In the genomic region with DNA sequence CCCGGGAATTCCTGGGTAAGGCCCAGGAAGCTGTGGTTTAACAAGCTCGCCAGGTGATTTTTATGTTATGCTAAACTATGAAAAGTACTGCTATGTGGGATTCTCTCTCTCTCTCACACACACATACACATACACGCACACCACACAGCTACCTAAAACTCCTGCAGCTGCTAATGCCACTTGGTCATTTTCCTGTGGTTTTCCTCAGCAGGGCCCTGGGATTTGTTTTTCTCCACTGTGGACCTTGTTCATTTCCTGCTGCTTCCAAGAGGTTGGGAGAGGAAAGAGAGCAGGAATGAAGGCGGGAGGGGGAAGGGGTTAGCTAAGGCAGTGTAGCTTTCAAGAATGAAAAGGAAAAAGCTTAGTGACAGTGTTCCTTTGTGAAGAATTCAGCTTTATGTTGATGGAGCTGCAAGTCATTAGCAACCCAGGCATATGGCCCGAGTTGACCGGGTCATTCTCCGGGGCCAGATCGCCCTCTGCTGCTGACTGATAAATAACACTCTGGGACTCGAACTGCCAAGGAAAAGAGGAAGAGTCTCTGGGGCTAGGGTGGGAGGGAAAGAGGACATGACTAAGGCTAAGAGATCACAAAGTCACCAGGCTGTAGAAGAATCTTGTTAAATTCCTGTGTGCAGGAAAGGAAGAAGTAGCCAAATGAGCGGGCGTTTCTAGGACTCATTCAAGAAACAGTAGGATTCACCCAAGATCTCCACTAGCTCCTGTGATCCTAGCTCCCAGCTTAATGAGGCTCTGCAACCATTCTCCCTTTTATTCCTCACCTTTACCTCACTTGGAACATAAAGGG, we compare ENCODE assay signal across 1 cellular context.
TF ChIP-seq lines count a peak whose summit lies in the region.

No MANE protein-coding gene starts in this region.

TF ChIP-seq in K562, 482 proteins besides CTCF, POLR2A, EP300 and RAD21 (continued from another document and continues in another):
- TF ChIP-seq ZNF165 (CRISPR knock-in tag; IDR thresholded peaks at IDR 0.05; ENCODE audit: borderline replicate concordance): no peak
- no peak for TF ChIP-seq ZNF282 (CRISPR knock-in tag; IDR thresholded peaks at IDR 0.05)
- TF ChIP-seq GTF2A2 (tag; IDR thresholded peaks at IDR 0.05): no peak
- TF ChIP-seq, protein P1, sequence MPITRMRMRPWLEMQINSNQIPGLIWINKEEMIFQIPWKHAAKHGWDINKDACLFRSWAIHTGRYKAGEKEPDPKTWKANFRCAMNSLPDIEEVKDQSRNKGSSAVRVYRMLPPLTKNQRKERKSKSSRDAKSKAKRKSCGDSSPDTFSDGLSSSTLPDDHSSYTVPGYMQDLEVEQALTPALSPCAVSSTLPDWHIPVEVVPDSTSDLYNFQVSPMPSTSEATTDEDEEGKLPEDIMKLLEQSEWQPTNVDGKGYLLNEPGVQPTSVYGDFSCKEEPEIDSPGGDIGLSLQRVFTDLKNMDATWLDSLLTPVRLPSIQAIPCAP (CRISPR knock-in tag; IDR thresholded peaks at IDR 0.05; ENCODE audit: borderline replicate concordance): no peak
- TF ChIP-seq RHOXF2B (CRISPR knock-in tag; conservative IDR thresholded peaks at IDR 0.05): no peak
- no peak for TF ChIP-seq ZNF134 (CRISPR knock-in tag; conservative IDR thresholded peaks at IDR 0.05)
- no peak for TF ChIP-seq SMAD4 (CRISPR knock-in tag; conservative IDR thresholded peaks at IDR 0.05)
- TF ChIP-seq SLC30A9 (CRISPR knock-in tag; IDR thresholded peaks at IDR 0.05): no peak
- TF ChIP-seq, protein P2, sequence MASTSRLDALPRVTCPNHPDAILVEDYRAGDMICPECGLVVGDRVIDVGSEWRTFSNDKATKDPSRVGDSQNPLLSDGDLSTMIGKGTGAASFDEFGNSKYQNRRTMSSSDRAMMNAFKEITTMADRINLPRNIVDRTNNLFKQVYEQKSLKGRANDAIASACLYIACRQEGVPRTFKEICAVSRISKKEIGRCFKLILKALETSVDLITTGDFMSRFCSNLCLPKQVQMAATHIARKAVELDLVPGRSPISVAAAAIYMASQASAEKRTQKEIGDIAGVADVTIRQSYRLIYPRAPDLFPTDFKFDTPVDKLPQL (IDR thresholded peaks at IDR 0.05; ENCODE audit: extremely low read depth, insufficient read length): no peak
- TF ChIP-seq TCF7 (IDR thresholded peaks at IDR 0.05; ENCODE audit: borderline replicate concordance): no peak
- no peak for TF ChIP-seq STAT5B (CRISPR knock-in tag; IDR thresholded peaks at IDR 0.05)
- 0 out of 2 replicates have a peak, but pooled peaks have one; percentile 22 for TF ChIP-seq NFATC3 (IDR thresholded peaks at IDR 0.05)
- TF ChIP-seq PTRF (tag; IDR thresholded peaks at IDR 0.05): no peak
- TF ChIP-seq ZZZ3 (IDR thresholded peaks at IDR 0.05): no peak
- peak; percentile 73 for TF ChIP-seq NFE2 (IDR thresholded peaks at IDR 0.05; ENCODE audit: low read depth)
- 0 out of 2 replicates have a peak, but pooled peaks have one; percentile 30 for TF ChIP-seq GATA2 (CRISPR knock-in tag; IDR thresholded peaks at IDR 0.05)
- TF ChIP-seq, protein P3, sequence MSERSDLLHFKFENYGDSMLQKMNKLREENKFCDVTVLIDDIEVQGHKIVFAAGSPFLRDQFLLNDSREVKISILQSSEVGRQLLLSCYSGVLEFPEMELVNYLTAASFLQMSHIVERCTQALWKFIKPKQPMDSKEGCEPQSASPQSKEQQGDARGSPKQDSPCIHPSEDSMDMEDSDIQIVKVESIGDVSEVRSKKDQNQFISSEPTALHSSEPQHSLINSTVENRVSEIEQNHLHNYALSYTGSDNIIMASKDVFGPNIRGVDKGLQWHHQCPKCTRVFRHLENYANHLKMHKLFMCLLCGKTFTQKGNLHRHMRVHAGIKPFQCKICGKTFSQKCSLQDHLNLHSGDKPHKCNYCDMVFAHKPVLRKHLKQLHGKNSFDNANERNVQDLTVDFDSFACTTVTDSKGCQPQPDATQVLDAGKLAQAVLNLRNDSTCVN (CRISPR knock-in tag; IDR thresholded peaks at IDR 0.05): no peak
- TF ChIP-seq MCM3 (IDR thresholded peaks at IDR 0.05): no peak
- peak; percentile 47; the same call in 1 of the 2 replicates for TF ChIP-seq CTBP1 (IDR thresholded peaks at IDR 0.05; ENCODE audit: borderline replicate concordance)
- TF ChIP-seq ZNF24 (IDR thresholded peaks at IDR 0.05): no peak
- TF ChIP-seq NR2C1 (IDR thresholded peaks at IDR 0.05): no peak
- no peak for TF ChIP-seq NR2C1 (tag; IDR thresholded peaks at IDR 0.05)
- TF ChIP-seq ZNF551 (CRISPR knock-in tag; IDR thresholded peaks at IDR 0.05): no peak
- TF ChIP-seq, protein P4, sequence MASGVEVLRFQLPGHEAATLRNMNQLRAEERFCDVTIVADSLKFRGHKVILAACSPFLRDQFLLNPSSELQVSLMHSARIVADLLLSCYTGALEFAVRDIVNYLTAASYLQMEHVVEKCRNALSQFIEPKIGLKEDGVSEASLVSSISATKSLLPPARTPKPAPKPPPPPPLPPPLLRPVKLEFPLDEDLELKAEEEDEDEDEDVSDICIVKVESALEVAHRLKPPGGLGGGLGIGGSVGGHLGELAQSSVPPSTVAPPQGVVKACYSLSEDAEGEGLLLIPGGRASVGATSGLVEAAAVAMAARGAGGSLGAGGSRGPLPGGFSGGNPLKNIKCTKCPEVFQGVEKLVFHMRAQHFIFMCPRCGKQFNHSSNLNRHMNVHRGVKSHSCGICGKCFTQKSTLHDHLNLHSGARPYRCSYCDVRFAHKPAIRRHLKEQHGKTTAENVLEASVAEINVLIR (CRISPR knock-in tag; IDR thresholded peaks at IDR 0.05): no peak
- peak in 1 of 2 experiments; percentile 30; a peak in 1 of 4 replicates for TF ChIP-seq SRF (CRISPR knock-in tag; IDR thresholded peaks at IDR 0.05)
- TF ChIP-seq, protein P5, sequence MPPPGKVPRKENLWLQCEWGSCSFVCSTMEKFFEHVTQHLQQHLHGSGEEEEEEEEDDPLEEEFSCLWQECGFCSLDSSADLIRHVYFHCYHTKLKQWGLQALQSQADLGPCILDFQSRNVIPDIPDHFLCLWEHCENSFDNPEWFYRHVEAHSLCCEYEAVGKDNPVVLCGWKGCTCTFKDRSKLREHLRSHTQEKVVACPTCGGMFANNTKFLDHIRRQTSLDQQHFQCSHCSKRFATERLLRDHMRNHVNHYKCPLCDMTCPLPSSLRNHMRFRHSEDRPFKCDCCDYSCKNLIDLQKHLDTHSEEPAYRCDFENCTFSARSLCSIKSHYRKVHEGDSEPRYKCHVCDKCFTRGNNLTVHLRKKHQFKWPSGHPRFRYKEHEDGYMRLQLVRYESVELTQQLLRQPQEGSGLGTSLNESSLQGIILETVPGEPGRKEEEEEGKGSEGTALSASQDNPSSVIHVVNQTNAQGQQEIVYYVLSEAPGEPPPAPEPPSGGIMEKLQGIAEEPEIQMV (tag; conservative IDR thresholded peaks at IDR 0.05; ENCODE audit: low read depth): 0 out of 2 replicates have a peak, but pooled peaks have one; percentile 19
- TF ChIP-seq MTA2 (IDR thresholded peaks at IDR 0.05; ENCODE audit: low read depth): no peak
- TF ChIP-seq FOXK2 (conservative IDR thresholded peaks at IDR 0.05 in 1 of 2, IDR thresholded peaks at IDR 0.05 in 1 of 2; ENCODE audit: low read depth in 2 of 2): 0 out of 4 replicates have a peak, but pooled peaks of 1 of the 2 experiments have one; percentile 39
- TF ChIP-seq, protein P6, sequence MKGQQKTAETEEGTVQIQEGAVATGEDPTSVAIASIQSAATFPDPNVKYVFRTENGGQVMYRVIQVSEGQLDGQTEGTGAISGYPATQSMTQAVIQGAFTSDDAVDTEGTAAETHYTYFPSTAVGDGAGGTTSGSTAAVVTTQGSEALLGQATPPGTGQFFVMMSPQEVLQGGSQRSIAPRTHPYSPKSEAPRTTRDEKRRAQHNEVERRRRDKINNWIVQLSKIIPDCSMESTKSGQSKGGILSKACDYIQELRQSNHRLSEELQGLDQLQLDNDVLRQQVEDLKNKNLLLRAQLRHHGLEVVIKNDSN (CRISPR knock-in tag; IDR thresholded peaks at IDR 0.05): no peak
- 0 out of 2 replicates have a peak, but pooled peaks have one; percentile 39 for TF ChIP-seq ZNF224 (CRISPR knock-in tag; IDR thresholded peaks at IDR 0.05)
- TF ChIP-seq ZC3H4 (CRISPR knock-in tag; IDR thresholded peaks at IDR 0.05; ENCODE audit: borderline replicate concordance): no peak
- TF ChIP-seq GATAD2A (IDR thresholded peaks at IDR 0.05): no peak
- TF ChIP-seq PTBP1 (IDR thresholded peaks at IDR 0.05; ENCODE audit: low read depth, low read length): no peak
- TF ChIP-seq RFX5 (IDR thresholded peaks at IDR 0.05; ENCODE audit: low read depth, low read length): no peak
- no peak for TF ChIP-seq ATF1 (CRISPR knock-in tag; IDR thresholded peaks at IDR 0.05)
- 0 out of 2 replicates have a peak, but pooled peaks have one; percentile 14 for TF ChIP-seq ATF1 (tag; IDR thresholded peaks at IDR 0.05)
- TF ChIP-seq HDAC8 (tag; IDR thresholded peaks at IDR 0.05): no peak
- TF ChIP-seq, protein P7, sequence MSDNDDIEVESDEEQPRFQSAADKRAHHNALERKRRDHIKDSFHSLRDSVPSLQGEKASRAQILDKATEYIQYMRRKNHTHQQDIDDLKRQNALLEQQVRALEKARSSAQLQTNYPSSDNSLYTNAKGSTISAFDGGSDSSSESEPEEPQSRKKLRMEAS (CRISPR knock-in tag; IDR thresholded peaks at IDR 0.05): no peak
- no peak for TF ChIP-seq CBX8 (IDR thresholded peaks at IDR 0.05; ENCODE audit: borderline replicate concordance, extremely low read depth, low read depth, low read length, poor library complexity, severe bottlenecking)
- TF ChIP-seq, protein P8, sequence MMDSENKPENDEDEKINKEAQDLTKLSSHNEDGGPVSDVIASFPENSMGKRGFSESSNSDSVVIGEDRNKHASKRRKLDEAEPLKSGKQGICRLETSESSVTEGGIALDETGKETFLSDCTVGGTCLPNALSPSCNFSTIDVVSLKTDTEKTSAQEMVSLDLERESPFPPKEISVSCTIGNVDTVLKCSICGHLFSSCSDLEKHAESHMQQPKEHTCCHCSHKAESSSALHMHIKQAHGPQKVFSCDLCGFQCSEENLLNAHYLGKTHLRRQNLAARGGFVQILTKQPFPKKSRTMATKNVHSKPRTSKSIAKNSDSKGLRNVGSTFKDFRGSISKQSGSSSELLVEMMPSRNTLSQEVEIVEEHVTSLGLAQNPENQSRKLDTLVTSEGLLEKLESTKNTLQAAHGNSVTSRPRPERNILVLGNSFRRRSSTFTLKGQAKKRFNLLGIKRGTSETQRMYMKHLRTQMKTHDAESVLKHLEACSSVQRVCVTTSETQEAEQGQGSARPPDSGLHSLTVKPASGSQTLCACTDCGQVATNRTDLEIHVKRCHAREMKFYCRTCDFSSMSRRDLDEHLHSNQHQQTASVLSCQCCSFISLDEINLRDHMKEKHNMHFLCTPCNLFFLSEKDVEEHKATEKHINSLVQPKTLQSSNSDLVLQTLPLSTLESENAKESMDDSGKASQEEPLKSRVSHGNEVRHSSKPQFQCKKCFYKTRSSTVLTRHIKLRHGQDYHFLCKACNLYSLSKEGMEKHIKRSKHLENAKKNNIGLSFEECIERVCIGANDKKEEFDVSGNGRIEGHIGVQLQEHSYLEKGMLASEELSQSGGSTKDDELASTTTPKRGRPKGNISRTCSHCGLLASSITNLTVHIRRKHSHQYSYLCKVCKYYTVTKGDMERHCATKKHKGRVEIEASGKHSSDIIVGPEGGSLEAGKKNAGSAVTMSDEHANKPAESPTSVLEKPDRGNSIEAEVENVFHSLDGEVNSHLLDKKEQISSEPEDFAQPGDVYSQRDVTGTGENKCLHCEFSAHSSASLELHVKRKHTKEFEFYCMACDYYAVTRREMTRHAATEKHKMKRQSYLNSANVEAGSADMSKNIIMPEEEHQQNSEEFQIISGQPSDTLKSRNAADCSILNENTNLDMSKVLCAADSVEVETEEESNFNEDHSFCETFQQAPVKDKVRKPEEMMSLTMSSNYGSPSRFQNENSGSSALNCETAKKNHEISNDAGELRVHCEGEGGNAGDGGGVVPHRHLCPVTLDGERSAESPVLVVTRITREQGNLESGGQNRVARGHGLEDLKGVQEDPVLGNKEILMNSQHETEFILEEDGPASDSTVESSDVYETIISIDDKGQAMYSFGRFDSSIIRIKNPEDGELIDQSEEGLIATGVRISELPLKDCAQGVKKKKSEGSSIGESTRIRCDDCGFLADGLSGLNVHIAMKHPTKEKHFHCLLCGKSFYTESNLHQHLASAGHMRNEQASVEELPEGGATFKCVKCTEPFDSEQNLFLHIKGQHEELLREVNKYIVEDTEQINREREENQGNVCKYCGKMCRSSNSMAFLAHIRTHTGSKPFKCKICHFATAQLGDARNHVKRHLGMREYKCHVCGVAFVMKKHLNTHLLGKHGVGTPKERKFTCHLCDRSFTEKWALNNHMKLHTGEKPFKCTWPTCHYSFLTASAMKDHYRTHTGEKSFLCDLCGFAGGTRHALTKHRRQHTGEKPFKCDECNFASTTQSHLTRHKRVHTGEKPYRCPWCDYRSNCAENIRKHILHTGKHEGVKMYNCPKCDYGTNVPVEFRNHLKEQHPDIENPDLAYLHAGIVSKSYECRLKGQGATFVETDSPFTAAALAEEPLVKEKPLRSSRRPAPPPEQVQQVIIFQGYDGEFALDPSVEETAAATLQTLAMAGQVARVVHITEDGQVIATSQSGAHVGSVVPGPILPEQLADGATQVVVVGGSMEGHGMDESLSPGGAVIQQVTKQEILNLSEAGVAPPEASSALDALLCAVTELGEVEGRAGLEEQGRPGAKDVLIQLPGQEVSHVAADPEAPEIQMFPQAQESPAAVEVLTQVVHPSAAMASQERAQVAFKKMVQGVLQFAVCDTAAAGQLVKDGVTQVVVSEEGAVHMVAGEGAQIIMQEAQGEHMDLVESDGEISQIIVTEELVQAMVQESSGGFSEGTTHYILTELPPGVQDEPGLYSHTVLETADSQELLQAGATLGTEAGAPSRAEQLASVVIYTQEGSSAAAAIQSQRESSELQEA (IDR thresholded peaks at IDR 0.05; ENCODE audit: low read depth): no peak
- TF ChIP-seq, protein P9, sequence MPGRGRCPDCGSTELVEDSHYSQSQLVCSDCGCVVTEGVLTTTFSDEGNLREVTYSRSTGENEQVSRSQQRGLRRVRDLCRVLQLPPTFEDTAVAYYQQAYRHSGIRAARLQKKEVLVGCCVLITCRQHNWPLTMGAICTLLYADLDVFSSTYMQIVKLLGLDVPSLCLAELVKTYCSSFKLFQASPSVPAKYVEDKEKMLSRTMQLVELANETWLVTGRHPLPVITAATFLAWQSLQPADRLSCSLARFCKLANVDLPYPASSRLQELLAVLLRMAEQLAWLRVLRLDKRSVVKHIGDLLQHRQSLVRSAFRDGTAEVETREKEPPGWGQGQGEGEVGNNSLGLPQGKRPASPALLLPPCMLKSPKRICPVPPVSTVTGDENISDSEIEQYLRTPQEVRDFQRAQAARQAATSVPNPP (IDR thresholded peaks at IDR 0.05; ENCODE audit: borderline replicate concordance, insufficient read depth, insufficient read length): no peak
- TF ChIP-seq CHCHD3 (CRISPR knock-in tag; IDR thresholded peaks at IDR 0.05): no peak
- TF ChIP-seq JUND (IDR thresholded peaks at IDR 0.05; ENCODE audit: borderline replicate concordance, low read depth, low read length): peak; percentile 80
- TF ChIP-seq JUND (tag; IDR thresholded peaks at IDR 0.05; ENCODE audit: borderline replicate concordance, low read depth, low read length): peak; percentile 42; the same call in 1 of the 3 replicates
- no peak for TF ChIP-seq ZBTB8A (IDR thresholded peaks at IDR 0.05; ENCODE audit: partially characterized antibody)
- TF ChIP-seq RBM34 (IDR thresholded peaks at IDR 0.05; ENCODE audit: borderline replicate concordance, insufficient read depth, low read length): no peak
- no peak for TF ChIP-seq MAFK (IDR thresholded peaks at IDR 0.05; ENCODE audit: low read length)
- TF ChIP-seq POLR3G (IDR thresholded peaks at IDR 0.05; ENCODE audit: extremely low read depth, insufficient read length, insufficient replicate concordance): no peak
- peak; percentile 47; the same call in 1 of the 2 replicates for TF ChIP-seq KLF16 (IDR thresholded peaks at IDR 0.05)
- TF ChIP-seq ZNF79 (CRISPR knock-in tag; IDR thresholded peaks at IDR 0.05; ENCODE audit: low read depth): no peak
- TF ChIP-seq RFX7 (CRISPR knock-in tag; IDR thresholded peaks at IDR 0.05): no peak
